Comparison of ENCODE assay signal across 19 cellular contexts in the genomic region with DNA sequence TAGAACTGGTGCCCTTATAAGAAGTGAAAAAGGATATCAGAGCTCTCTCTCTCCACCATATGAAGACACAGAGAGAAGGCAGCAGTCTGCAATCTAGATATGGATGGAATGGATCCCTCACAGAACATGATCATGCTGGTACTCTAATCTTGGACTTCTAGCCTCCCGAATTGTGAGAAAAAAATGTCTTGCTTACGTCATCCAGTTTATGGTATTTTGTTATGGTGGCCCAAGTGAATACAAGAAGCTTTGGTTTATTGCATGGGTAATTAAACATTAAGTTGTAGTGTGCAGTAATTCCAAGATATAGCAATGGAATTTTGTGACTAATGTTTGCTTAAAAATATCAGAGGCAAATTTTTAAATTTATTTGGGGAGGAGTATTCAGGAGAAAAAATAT.
"Had no signal": no experiment of that assay in that cellular context is flagged by ENCODE, and none has a peak within 500 bp of the region (broad histone marks: within the 10 kb centered on the region; RNA-seq: fewer than 3 reads in every experiment).

No MANE protein-coding gene starts in this region.

- H3K4me1 ChIP-seq: esophagus squamous epithelium, gastrocnemius medialis, heart right ventricle, left lung, lower lobe of right lung had no signal

- H3K36me3 ChIP-seq: esophagus squamous epithelium, gastrocnemius medialis, heart right ventricle, left lung, lower lobe of right lung had no signal

- H3K4me3 ChIP-seq: coronary artery, dorsolateral prefrontal cortex, esophagus squamous epithelium, gastrocnemius medialis, heart right ventricle, left lung, lower lobe of right lung had no signal

- H3K27me3 ChIP-seq: dorsolateral prefrontal cortex, esophagus squamous epithelium, gastrocnemius medialis, heart right ventricle, left lung had no signal

- DNase-seq: dermis blood vessel endothelial cell; dorsolateral prefrontal cortex; effector CD4-positive, alpha-beta T cell; effector memory CD4-positive, alpha-beta T cell; esophagus squamous epithelium; foreskin fibroblast; foreskin melanocyte; gastrocnemius medialis; glutamatergic neuron; head of caudate nucleus; heart right ventricle; hippocampal formation; left cardiac atrium; left lung; left ventricle myocardium superior; lower lobe of right lung; mesendoderm; midbrain had no signal

- H3K27ac ChIP-seq: coronary artery, dorsolateral prefrontal cortex, esophagus squamous epithelium, gastrocnemius medialis, heart right ventricle, left lung, lower lobe of right lung had no signal

- H3K9me3 ChIP-seq: esophagus squamous epithelium, gastrocnemius medialis, heart right ventricle, left lung, lower lobe of right lung had no signal

- ATAC-seq: gastrocnemius medialis, heart right ventricle, left cardiac atrium, left lung, left ventricle myocardium superior, lower lobe of right lung had no signal
